In the genomic region with DNA sequence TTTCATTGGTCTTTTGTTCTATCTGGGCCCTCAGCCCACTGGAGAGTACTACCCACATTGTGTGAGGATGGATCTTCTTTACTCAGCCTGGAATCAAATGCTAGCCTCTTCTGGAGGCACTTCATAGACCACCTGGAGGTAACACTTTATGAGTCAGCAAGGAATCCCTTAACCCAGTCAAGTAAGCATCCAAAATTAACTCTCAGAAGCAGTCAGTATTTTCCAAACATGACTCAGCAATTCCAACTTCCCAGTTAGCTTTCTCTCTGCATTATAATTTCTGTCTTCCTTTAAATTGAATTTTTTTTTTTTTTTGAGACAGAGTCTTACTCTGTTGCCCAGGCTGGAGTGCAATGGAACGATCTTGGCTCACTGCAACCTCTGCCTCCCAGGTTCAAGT, we compare ENCODE assay signal across 1 cellular context.
TF ChIP-seq lines count a peak whose summit lies in the region.

No MANE protein-coding gene starts in this region.

TF ChIP-seq in IMR-90, 13 proteins besides CTCF, POLR2A, EP300 and RAD21 (continued from another document):
- peak; percentile 70 for TF ChIP-seq MAFK (IDR thresholded peaks at IDR 0.05; ENCODE audit: low read depth, low read length)
